10 cellular contexts compared by ENCODE assay signal in genomic region chr15:77507911-77508310, GRCh38.
DNase-seq lines count a peak whose midpoint lies in the region; ATAC-seq and TF ChIP-seq lines count a peak whose summit lies in the region.
"Had no signal": no experiment of that assay in that cellular context is flagged by ENCODE, and none has a peak within 500 bp of the region (broad histone marks: within the 10 kb centered on the region; RNA-seq: fewer than 3 reads in every experiment).

No MANE protein-coding gene starts in this region.

- no peaks in the 10 kb centered on the region for H3K27me3 Mint-ChIP-seq in activated T-cell treated with anti-CD3 and anti-CD28 coated beads, Interleukin-2, amount 50 U/mL, for 24 hours

- no peaks in the 10 kb centered on the region for H3K27me3 ChIP-seq in right cardiac atrium (ENCODE audit: control insufficient read depth, insufficient read depth)
- H3K27me3 ChIP-seq in psoas muscle (ENCODE audit: insufficient read depth in 3 of 3, low read length in 2 of 3): no peaks in the 10 kb centered on the region

- no peak overlapping the region for H3K4me3 Mint-ChIP-seq in activated T-cell treated with anti-CD3 and anti-CD28 coated beads, Interleukin-2, amount 50 U/mL, for 24 hours

- no peak for TF ChIP-seq CTCF in psoas muscle (IDR thresholded peaks at IDR 0.05)

- no peak overlapping the region for H3K27ac Mint-ChIP-seq in activated T-cell treated with anti-CD3 and anti-CD28 coated beads, Interleukin-2, amount 50 U/mL, for 24 hours

- WGBS in right cardiac atrium: 20% methylated on average over 6 of the region's 6 CpGs
- 20 to 37% (median 26%) methylated on average over 6 of the region's 6 CpGs for WGBS in psoas muscle, 3 donors

- H3K36me3 ChIP-seq in psoas muscle (ENCODE audit: insufficient read depth in 1 of 2, low read depth in 1 of 2): no peaks in the 10 kb centered on the region

- DNase-seq in EH (ENCODE audit: low read depth) (peak; percentile 29), astrocyte of the hippocampus (ENCODE audit: low read depth, low spot score) (peak; percentile 69), right cardiac atrium (peak; percentile 63 to 89 (median 82)), psoas muscle (peak in 1 of 2 donors; percentile 60), NCI-H1436 treated with DMSO at 0.1 percent for 48 hours (lab: John Stamatoyannopoulos, UW) (no peak)
- no peak for DNase-seq in activated CD4-positive, alpha-beta T cell treated with anti-CD3 and anti-CD28 coated beads, Interleukin-2, amount 50 U/mL, for 1 hour
- DNase-seq in activated T-cell treated with anti-CD3 and anti-CD28 coated beads, Interleukin-2, amount 50 U/mL, for 24 hours: no peak
- no peak for DNase-seq in stimulated activated CD4-positive, alpha-beta T cell treated with anti-CD3 and anti-CD28 coated beads, Interleukin-2, amount 100 ng/mL, for 48 hours
- DNase-seq: DND-41, kidney glomerular epithelial cell had no signal

- intact Hi-C loops in right cardiac atrium (cut with DNase I): loop anchor here in 1 of 4 donors (5.0 kb wide), 1 partner anchor 321 kb away; no protein-coding TSS in a partner anchor
- intact Hi-C loops in psoas muscle (cut with DNase I): loop anchor here in 1 of 2 donors (5.0 kb wide), 1 partner anchor 321 kb away; no protein-coding TSS in a partner anchor

- H3K9me3 Mint-ChIP-seq in activated T-cell treated with anti-CD3 and anti-CD28 coated beads, Interleukin-2, amount 50 U/mL, for 24 hours: no peaks in the 10 kb centered on the region

- H3K4me1 ChIP-seq in right cardiac atrium (ENCODE audit: control insufficient read depth, insufficient read depth, low read length) (peaks cover 37% of the 10 kb centered on the region), psoas muscle (peaks cover 68% of the 10 kb centered on the region)

- H3K9me3 ChIP-seq in right cardiac atrium (ENCODE audit: control insufficient read depth, low read length): no peaks in the 10 kb centered on the region
- no peaks in the 10 kb centered on the region for H3K9me3 ChIP-seq in psoas muscle

- H3K27ac ChIP-seq in right cardiac atrium (ENCODE audit: low read length) (peak overlapping the region; percentile 100), psoas muscle (peak overlapping the region; percentile 80)

- peak; percentile 92 to 93 for ATAC-seq in right cardiac atrium
- ATAC-seq in psoas muscle: peak; percentile 75 to 89 (median 84)

- H3K4me1 Mint-ChIP-seq in activated T-cell treated with anti-CD3 and anti-CD28 coated beads, Interleukin-2, amount 50 U/mL, for 24 hours (ENCODE audit: low read depth): peaks cover 6% of the 10 kb centered on the region

- H3K36me3 Mint-ChIP-seq in activated T-cell treated with anti-CD3 and anti-CD28 coated beads, Interleukin-2, amount 50 U/mL, for 24 hours (ENCODE audit: low read depth): no peaks in the 10 kb centered on the region

- H3K4me3 ChIP-seq in right cardiac atrium (ENCODE audit: low read length) (no peak overlapping the region), psoas muscle (peak overlapping the region; percentile 41)

Comparison
In these comparisons a context has a peak if more than half of its experiments do, and no peak if none do; other contexts are left out.
1. DNase-seq: peak in EH (single experiment), astrocyte of the hippocampus (single experiment) and right cardiac atrium (3 of 3); none in activated CD4-positive, alpha-beta T cell treated with anti-CD3 and anti-CD28 coated beads, Interleukin-2, amount 50 U/mL, for 1 hour (single experiment), NCI-H1436 treated with DMSO at 0.1 percent for 48 hours (single experiment), activated T-cell treated with anti-CD3 and anti-CD28 coated beads, Interleukin-2, amount 50 U/mL, for 24 hours (single experiment) and stimulated activated CD4-positive, alpha-beta T cell treated with anti-CD3 and anti-CD28 coated beads, Interleukin-2, amount 100 ng/mL, for 48 hours (0 of 2).